ENCODE assay signal across 27 cellular contexts in the genomic region with DNA sequence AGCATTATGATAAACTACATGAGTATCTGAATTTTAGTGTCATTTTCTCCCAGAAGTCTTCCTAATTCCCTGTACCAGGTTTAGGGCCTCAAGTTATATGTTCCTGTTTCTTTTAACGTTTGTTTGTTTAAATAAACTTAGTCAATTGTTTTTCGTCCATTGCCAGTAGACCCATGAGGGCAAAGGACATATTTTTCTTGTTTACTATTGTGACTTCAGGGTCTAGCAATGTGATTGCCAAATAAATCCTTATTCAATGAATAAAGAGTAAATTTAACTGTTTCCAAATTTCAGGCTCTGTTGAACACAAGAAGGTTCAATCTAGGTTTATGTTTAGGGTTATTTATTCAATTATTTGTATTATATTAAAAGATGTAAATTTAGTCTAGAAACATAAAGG.
"Had no signal": no experiment of that assay in that cellular context is flagged by ENCODE, and none has a peak within 500 bp of the region (broad histone marks: within the 10 kb centered on the region; RNA-seq: fewer than 3 reads in every experiment).

No MANE protein-coding gene starts in this region.

- ATAC-seq: stimulated activated effector memory CD8-positive, alpha-beta T cell treated with anti-CD3 and anti-CD28 coated beads, Interleukin-12 subunit alpha, Interleukin-12 subunit beta, amount 100 ng/mL, for 72 hours; stimulated activated memory B cell treated with anti-CD40 and anti-IgM and Interleukin-4, amounts not matched to agents 10 μg/mL and 1 μg/mL and 100 μg/mL, for 72 hours; stimulated activated naive B cell treated with anti-CD40 and anti-IgM and Interleukin-4, amounts not matched to agents 10 μg/mL and 1 μg/mL and 100 μg/mL, for 72 hours; stimulated activated naive CD8-positive, alpha-beta T cell treated with anti-CD3 and anti-CD28 coated beads, Interleukin-15, amount 100 ng/mL, for 72 hours; stimulated activated naive CD8-positive, alpha-beta T cell treated with anti-CD3 and anti-CD28 coated beads, Interleukin-15, Interleukin-2, amounts not matched to agents 100 U/mL and 50 U/mL, for 24 hours; upper lobe of right lung had no signal

- H3K36me3 ChIP-seq: stomach, suprapubic skin, thoracic aorta, thyroid gland, tibial artery, tibial nerve, transverse colon, upper lobe of left lung, upper lobe of right lung, uterus, vagina had no signal

- H3K9me3 ChIP-seq: stomach, suprapubic skin, testis, thoracic aorta, thyroid gland, tibial artery, tibial nerve, transverse colon, upper lobe of left lung, upper lobe of right lung, uterus, vagina had no signal

- H3K27ac ChIP-seq: stomach, suprapubic skin, testis, thoracic aorta, thyroid gland, tibial artery, tibial nerve, transverse colon, upper lobe of left lung, upper lobe of right lung, uterus, vagina had no signal

- H3K4me3 ChIP-seq: stomach, suprapubic skin, testis, thoracic aorta, thyroid gland, tibial artery, tibial nerve, transverse colon, upper lobe of left lung, upper lobe of right lung, uterus, vagina had no signal

- H3K4me1 ChIP-seq: stomach, suprapubic skin, testis, thyroid gland, tibial artery, tibial nerve, transverse colon, upper lobe of left lung, upper lobe of right lung, uterus, vagina had no signal

- H3K27me3 ChIP-seq: stomach, suprapubic skin, testis, thyroid gland, tibial artery, tibial nerve, transverse colon, upper lobe of left lung, upper lobe of right lung, uterus, vagina had no signal

- DNase-seq: stimulated activated CD4-positive, alpha-beta T cell treated with anti-CD3 and anti-CD28 coated beads, Interleukin-2, amount 100 ng/mL, for 48 hours; stimulated activated CD4-positive, alpha-beta T cell treated with anti-CD3 and anti-CD28 coated beads, Interleukin-4, amount 100 ng/mL, for 1 hour; stimulated activated CD4-positive, alpha-beta T cell treated with anti-CD3 and anti-CD28 coated beads, Interleukin-4, amount 100 ng/mL, for 24 hours; stimulated activated CD4-positive, alpha-beta T cell treated with anti-CD3 and anti-CD28 coated beads, Interleukin-4, amount 100 ng/mL, for 4 hours; stimulated activated CD8-positive, alpha-beta memory T cell treated with anti-CD3 and anti-CD28 coated beads, Interleukin-4, amount 100 ng/mL, for 48 hours; stimulated activated naive B cell treated with anti-CD40 and anti-IgM and Interleukin-4, amounts not matched to agents 10 μg/mL and 1 μg/mL and 100 μg/mL, for 72 hours; stimulated activated naive CD4-positive, alpha-beta T cell; stimulated activated naive CD4-positive, alpha-beta T cell treated with Interleukin-2 at 50 U/mL for 16 hours; stimulated activated naive CD8-positive, alpha-beta T cell treated with anti-CD3 and anti-CD28 coated beads, Interleukin-15, amount 100 ng/mL, for 72 hours; stimulated activated naive CD8-positive, alpha-beta T cell treated with anti-CD3 and anti-CD28 coated beads, Interleukin-15, Interleukin-2, amounts not matched to agents 100 U/mL and 50 U/mL, for 24 hours; stomach; substantia nigra; testis; thyroid gland; tibial artery; transverse colon; trophoblast cell; upper lobe of left lung; upper lobe of right lung; uterus had no signal

- FAIRE-seq: urothelium cell line had no signal
